9 cellular contexts compared by ENCODE assay signal in genomic region chr10:74855027-74855426, GRCh38. TPM values are rescaled to one million over a fixed set of nuclear protein-coding genes. Genes with fewer than 3 reads are reported as not detected.
DNase-seq lines count a peak whose midpoint lies in the region; ATAC-seq and TF ChIP-seq lines count a peak whose summit lies in the region.
"Had no signal": no experiment of that assay in that cellular context is flagged by ENCODE, and none has a peak within 500 bp of the region (broad histone marks: within the 10 kb centered on the region; RNA-seq: fewer than 3 reads in every experiment).

No MANE protein-coding gene starts in this region.

- peak in 1 of 2 donors; percentile 58 for ATAC-seq in activated T-cell treated with anti-CD3 and anti-CD28 coated beads, Interleukin-2, amount 50 U/mL, for 72 hours (replicated peaks in 1 of 2)
- ATAC-seq in activated T-cell treated with anti-CD3 and anti-CD28 coated beads, Interleukin-2, amount 50 U/mL, for 4 hours, result no peak
- no peak for ATAC-seq in HG03097 (IDR thresholded peaks at IDR 0.05; ENCODE audit: low FRiP score, unreplicated experiment)

- intact Hi-C loops in transverse colon (cut with DNase I; ENCODE audit: low total_unique reads), result no loop called here

- peak overlapping the region; percentile 94 for H3K27ac Mint-ChIP-seq in activated T-cell treated with anti-CD3 and anti-CD28 coated beads, Interleukin-2, amount 50 U/mL, for 72 hours

- H3K9me3 Mint-ChIP-seq in activated T-cell treated with anti-CD3 and anti-CD28 coated beads, Interleukin-2, amount 50 U/mL, for 72 hours, result no peaks in the 10 kb centered on the region
- H3K9me3 Mint-ChIP-seq in activated T-cell treated with anti-CD3 and anti-CD28 coated beads, Interleukin-2, amount 50 U/mL, for 4 hours, result no peaks in the 10 kb centered on the region

- H3K9me3 ChIP-seq in transverse colon, result no peaks in the 10 kb centered on the region
- H3K9me3 ChIP-seq in osteoblast (ENCODE audit: low read depth, low read length), result no peaks in the 10 kb centered on the region

- no peak overlapping the region for H3K4me2 ChIP-seq in osteoblast (ENCODE audit: insufficient read depth, low read length)

- H3K36me3 Mint-ChIP-seq in activated T-cell treated with anti-CD3 and anti-CD28 coated beads, Interleukin-2, amount 50 U/mL, for 72 hours (ENCODE audit: insufficient read depth in 2 of 2), result peaks cover 2 to 6% of the 10 kb centered on the region in 2 donors
- peaks cover 16% of the 10 kb centered on the region for H3K36me3 Mint-ChIP-seq in activated T-cell treated with anti-CD3 and anti-CD28 coated beads, Interleukin-2, amount 50 U/mL, for 4 hours (ENCODE audit: insufficient read depth)

- H3K4me1 Mint-ChIP-seq in activated T-cell treated with anti-CD3 and anti-CD28 coated beads, Interleukin-2, amount 50 U/mL, for 72 hours (ENCODE audit: low read depth), result peaks cover 43% of the 10 kb centered on the region
- peaks cover 40% of the 10 kb centered on the region for H3K4me1 Mint-ChIP-seq in activated T-cell treated with anti-CD3 and anti-CD28 coated beads, Interleukin-2, amount 50 U/mL, for 4 hours (ENCODE audit: low read depth)

- H3K4me3 Mint-ChIP-seq in activated T-cell treated with anti-CD3 and anti-CD28 coated beads, Interleukin-2, amount 50 U/mL, for 72 hours, result peak overlapping the region; percentile 49 to 74
- H3K4me3 Mint-ChIP-seq in activated T-cell treated with anti-CD3 and anti-CD28 coated beads, Interleukin-2, amount 50 U/mL, for 4 hours, result no peak overlapping the region

- no peak for TF ChIP-seq EP300 in transverse colon (IDR thresholded peaks at IDR 0.05; ENCODE audit: low read depth)

- WGBS in transverse colon (ENCODE audit: low coverage in 1 of 2), 2 donors, result 34 to 43% methylated on average over 2 of the region's 2 CpGs

- H3K27ac ChIP-seq in transverse colon (peak overlapping the region in 3 of 4 donors; percentile 41 to 56 (median 42)), osteoblast (ENCODE audit: low read depth, low read length) (no peak overlapping the region)
- H3K27ac ChIP-seq: C4-2B had no signal

- no peak overlapping the region for H3K4me3 ChIP-seq in transverse colon
- H3K4me3 ChIP-seq in osteoblast (ENCODE audit: insufficient read depth, low read length), result no peak overlapping the region

- H3K27me3 ChIP-seq in transverse colon, result no peaks in the 10 kb centered on the region
- H3K27me3 ChIP-seq in osteoblast (ENCODE audit: insufficient read depth, low read length), result no peaks in the 10 kb centered on the region

- peak in 1 of 2 donors; percentile 6 for DNase-seq in activated T-cell treated with anti-CD3 and anti-CD28 coated beads, Interleukin-2, amount 50 U/mL, for 72 hours
- DNase-seq in activated T-cell treated with anti-CD3 and anti-CD28 coated beads, Interleukin-2, amount 50 U/mL, for 4 hours, result no peak
- DNase-seq in NCI-H2171 (lab: John Stamatoyannopoulos, UW) (peak; percentile 25), germinal center (ENCODE audit: low spot score) (peak; percentile 6), transverse colon (peak; percentile 41), NCI-H187 treated with DMSO at 0.1 percent for 48 hours (lab: John Stamatoyannopoulos, UW) (no peak), osteoblast (ENCODE audit: insufficient read length, low spot score, missing footprints) (no peak)

- H3K36me3 ChIP-seq in transverse colon (no peaks in the 10 kb centered on the region), osteoblast (ENCODE audit: insufficient read depth, low read length) (no peaks in the 10 kb centered on the region)

- H3K79me2 ChIP-seq in osteoblast (ENCODE audit: insufficient read depth, low read length), result peaks cover 64% of the 10 kb centered on the region

- in situ Hi-C loops in transverse colon (cut with MboI; ENCODE audit: low pct_ligation_motif_present in 1 of 4, low pct_unique_long_range_greater_than_20kb in 1 of 4, low sequenced_read_pairs in 3 of 4), result no loop called here

- TF ChIP-seq CTCF in transverse colon (IDR thresholded peaks at IDR 0.05) (no peak), osteoblast (IDR thresholded peaks at IDR 0.05; ENCODE audit: extremely low read depth, low read depth, low read length) (no peak)

- no peak for TF ChIP-seq POLR2A in transverse colon (IDR thresholded peaks at IDR 0.05)

- H2AFZ ChIP-seq in osteoblast (ENCODE audit: low read length), result no peak overlapping the region

- peaks cover 8 to 44% (median 17%) of the 10 kb centered on the region in 4 donors for H3K4me1 ChIP-seq in transverse colon
- no peaks in the 10 kb centered on the region for H3K4me1 ChIP-seq in osteoblast (ENCODE audit: insufficient read depth, low read length)

- no peaks in the 10 kb centered on the region for H3K27me3 Mint-ChIP-seq in activated T-cell treated with anti-CD3 and anti-CD28 coated beads, Interleukin-2, amount 50 U/mL, for 72 hours (ENCODE audit: low read depth)
- H3K27me3 Mint-ChIP-seq in activated T-cell treated with anti-CD3 and anti-CD28 coated beads, Interleukin-2, amount 50 U/mL, for 4 hours (ENCODE audit: low read depth), result no peaks in the 10 kb centered on the region

- H4K20me1 ChIP-seq in osteoblast (ENCODE audit: insufficient read depth, low read length), result peaks cover 22% of the 10 kb centered on the region

RNA-seq across cellular contexts. Expression of gene KAT6B, which starts 28.6 kb away (rescaled TPM):
- total RNA-seq in activated T-cell treated with anti-CD3 and anti-CD28 coated beads, Interleukin-2, amount 50 U/mL, for 72 hours, result 10 to 100 TPM; 27.9 to 29.8 TPM
- total RNA-seq in activated T-cell treated with anti-CD3 and anti-CD28 coated beads, Interleukin-2, amount 50 U/mL, for 4 hours, result 10 to 100 TPM; 14.4 to 15.4 (median 14.6) TPM
- 10 to 100 TPM; 27.3 to 67.0 (median 54.9) TPM for total RNA-seq in transverse colon
- 24.6 and 30.9 TPM in 2 replicates for total RNA-seq in osteoblast

Comparison
In these comparisons a context has a peak if more than half of its experiments do, and no peak if none do; other contexts are left out.
1. DNase-seq: peak in NCI-H2171 (single experiment), germinal center (single experiment) and transverse colon (single experiment); none in activated T-cell treated with anti-CD3 and anti-CD28 coated beads, Interleukin-2, amount 50 U/mL, for 4 hours (single experiment), NCI-H187 treated with DMSO at 0.1 percent for 48 hours (single experiment) and osteoblast (single experiment).